ENCODE assay signal across 11 cellular contexts in the genomic region with DNA sequence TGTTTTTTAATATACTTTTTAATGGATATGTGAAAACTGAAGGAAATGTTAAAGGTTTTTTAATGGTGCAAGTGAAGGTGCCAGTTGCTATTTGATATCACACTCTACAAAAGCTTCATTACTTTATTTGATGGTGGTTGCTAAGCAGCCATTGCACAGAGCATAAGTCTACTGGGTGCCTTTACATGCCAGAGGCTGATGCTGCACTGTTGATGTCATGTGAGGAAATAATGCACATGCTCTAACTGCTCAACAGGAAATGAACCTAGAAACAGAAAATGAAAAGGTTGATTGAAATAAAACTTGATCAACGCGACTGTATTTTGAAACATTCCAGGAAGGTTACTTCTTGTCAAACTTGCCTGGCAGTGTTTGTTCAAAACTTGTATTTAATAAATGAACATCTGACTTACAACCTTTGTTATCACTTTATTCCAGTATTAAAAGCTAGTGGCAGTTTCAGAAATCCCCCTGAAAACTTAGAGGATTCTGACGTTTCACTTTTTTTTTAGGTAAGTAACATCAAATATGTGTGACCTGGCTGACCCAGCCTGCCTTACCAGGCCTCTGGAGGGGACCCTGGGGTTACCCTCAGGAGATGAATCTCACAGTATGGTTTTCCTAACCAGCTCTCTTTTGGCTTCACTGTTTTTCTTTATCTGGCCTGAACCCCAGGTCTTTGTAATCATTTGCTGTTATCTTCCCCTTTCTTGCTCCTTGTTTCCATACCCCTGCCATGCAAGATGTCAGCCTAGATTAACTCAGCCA. TPM values are rescaled to one million over a fixed set of nuclear protein-coding genes. Genes with fewer than 3 reads are reported as not detected.
DNase-seq lines count a peak whose midpoint lies in the region; ATAC-seq, FAIRE-seq and TF ChIP-seq lines count a peak whose summit lies in the region.
"Had no signal": no experiment of that assay in that cellular context is flagged by ENCODE, and none has a peak within 500 bp of the region (broad histone marks: within the 10 kb centered on the region; RNA-seq: fewer than 3 reads in every experiment).

No MANE protein-coding gene starts in this region.

- peak overlapping the region; percentile 61 to 97 (median 96) for H3K4me3 Mint-ChIP-seq in CD8-positive, alpha-beta memory T cell

- DNase-seq in CD8-positive, alpha-beta memory T cell = peak; percentile 35 to 85 (median 79)
- DNase-seq in activated T-cell treated with anti-CD3 and anti-CD28 coated beads, Interleukin-2, amount 50 U/mL, for 1 hour = peak; percentile 28
- DNase-seq in keratinocyte (ENCODE audit: low read depth, low spot score) (no peak), NCI-H1105 (lab: John Stamatoyannopoulos, UW) (no peak), dedifferentiated amniotic fluid mesenchymal stem cell (ENCODE audit: extremely low spot score) (no peak), uterus (no peak)

- H3K4me2 ChIP-seq in keratinocyte (ENCODE audit: control insufficient read depth, extremely low read depth, insufficient read depth, low read depth, low read length) = no peak overlapping the region

- peak overlapping the region; percentile 91 for H3K27ac ChIP-seq in CD8-positive, alpha-beta memory T cell (ENCODE audit: low read depth, low read length)
- peak overlapping the region; percentile 7 for H3K27ac ChIP-seq in keratinocyte (ENCODE audit: control insufficient read depth, insufficient read depth, low read length)
- no peak overlapping the region for H3K27ac ChIP-seq in uterus
- H3K27ac ChIP-seq: suprapubic skin had no signal

- no peaks in the 10 kb centered on the region for H4K20me1 ChIP-seq in keratinocyte (ENCODE audit: control insufficient read depth, extremely low read depth, insufficient read depth, low read length)

- intact Hi-C loops in uterus (cut with DNase I; ENCODE audit: low total_unique reads) = no loop called here

- no peak for TF ChIP-seq CTCF in keratinocyte (optimal IDR thresholded peaks at IDR 0.05 in 1 of 3, IDR thresholded peaks at IDR 0.05 in 1 of 3, conservative IDR thresholded peaks at IDR 0.05 in 1 of 3; ENCODE audit: extremely low read depth in 1 of 3, insufficient read depth in 2 of 3, low read length in 3 of 3)
- no peak for TF ChIP-seq CTCF in uterus (IDR thresholded peaks at IDR 0.05)

- H3K9me3 ChIP-seq in CD8-positive, alpha-beta memory T cell (ENCODE audit: low read length) = no peaks in the 10 kb centered on the region
- H3K9me3 ChIP-seq in keratinocyte (ENCODE audit: control insufficient read depth, low read depth, low read length) (no peaks in the 10 kb centered on the region), uterus (no peaks in the 10 kb centered on the region)
- H3K9me3 ChIP-seq: suprapubic skin had no signal

- no peaks in the 10 kb centered on the region for H3K9me1 ChIP-seq in keratinocyte (ENCODE audit: control insufficient read depth, extremely low read depth, insufficient read depth, low read length)

- POLR2A ChIA-PET in CD8-positive, alpha-beta memory T cell (lab: Charles Lee) = interaction anchor here (1.2 to 2.7 kb wide), 5 partner anchors 34 to 173 kb away, joined by 3 to 19 read pairs (median 5); partner anchors contain the start of genes ARCN1, KMT2A and UBE4A

- peaks cover 10% of the 10 kb centered on the region for H3K36me3 ChIP-seq in CD8-positive, alpha-beta memory T cell (ENCODE audit: insufficient read depth, low read length)
- peaks cover 8 to 13% of the 10 kb centered on the region in 2 experiments for H3K36me3 ChIP-seq in keratinocyte (ENCODE audit: control insufficient read depth in 2 of 2, extremely low read depth in 1 of 2, insufficient read depth in 2 of 2, low read length in 2 of 2)
- H3K36me3 ChIP-seq in uterus = no peaks in the 10 kb centered on the region

- CTCF ChIA-PET in CD8-positive, alpha-beta memory T cell (lab: Charles Lee) = interaction anchor here (1.3 to 2.1 kb wide), 3 partner anchors 37 to 201 kb away, joined by 5 to 13 read pairs (median 6); partner anchors contain the start of gene KMT2A

- FAIRE-seq in keratinocyte (lab: Jason Lieb, UNC) = no peak

- peaks cover 0 to 3% of the 10 kb centered on the region in 2 donors for H3K27me3 Mint-ChIP-seq in CD8-positive, alpha-beta memory T cell

- H3K9ac ChIP-seq in keratinocyte (ENCODE audit: control insufficient read depth, extremely low read depth, insufficient read depth, low read length) = no peak overlapping the region

- no peaks in the 10 kb centered on the region for H3K9me3 Mint-ChIP-seq in CD8-positive, alpha-beta memory T cell

- peaks cover 59 to 87% (median 79%) of the 10 kb centered on the region in 3 donors for H3K4me1 Mint-ChIP-seq in CD8-positive, alpha-beta memory T cell

- H3K79me2 ChIP-seq in keratinocyte (ENCODE audit: control insufficient read depth, insufficient read depth, low read length) = peaks cover 26% of the 10 kb centered on the region

- peaks cover 61% of the 10 kb centered on the region for H3K4me1 ChIP-seq in CD8-positive, alpha-beta memory T cell (ENCODE audit: insufficient read depth, low read length)
- H3K4me1 ChIP-seq in keratinocyte (ENCODE audit: control insufficient read depth, extremely low read depth, insufficient read depth, low read length) (peaks cover 8% of the 10 kb centered on the region), uterus (peaks cover 3 to 15% of the 10 kb centered on the region in 2 donors)

- peak overlapping the region; percentile 97 to 100 (median 100) for H3K27ac Mint-ChIP-seq in CD8-positive, alpha-beta memory T cell

- H3K27me3 ChIP-seq in CD8-positive, alpha-beta memory T cell (ENCODE audit: insufficient read depth, low read length, poor library complexity, severe bottlenecking) = no peaks in the 10 kb centered on the region
- H3K27me3 ChIP-seq in keratinocyte (ENCODE audit: control insufficient read depth, extremely low read depth, insufficient read depth, low read length) (no peaks in the 10 kb centered on the region), uterus (no peaks in the 10 kb centered on the region)
- H3K27me3 ChIP-seq: suprapubic skin had no signal

- dilution Hi-C loops in keratinocyte (cut with MboI; ENCODE audit: extremely low pct_ligation_motif_present, low sequenced_read_pairs) = no loop called here

- H2AFZ ChIP-seq in keratinocyte (ENCODE audit: control insufficient read depth, low read length) = no peak overlapping the region

- peaks cover 3 to 50% (median 5%) of the 10 kb centered on the region in 3 donors for H3K36me3 Mint-ChIP-seq in CD8-positive, alpha-beta memory T cell

- peak overlapping the region; percentile 11 for H3K4me3 ChIP-seq in CD8-positive, alpha-beta memory T cell (ENCODE audit: low read length)
- no peak overlapping the region for H3K4me3 ChIP-seq in keratinocyte (ENCODE audit: control insufficient read depth in 2 of 3, extremely low read depth in 1 of 3, insufficient read depth in 2 of 3, low read depth in 1 of 3, low read length in 3 of 3)
- no peak overlapping the region for H3K4me3 ChIP-seq in uterus
- H3K4me3 ChIP-seq: lung, suprapubic skin had no signal

- TF ChIP-seq POLR2A in uterus (IDR thresholded peaks at IDR 0.05) = no peak

- ATAC-seq in HG03280 (IDR thresholded peaks at IDR 0.05; ENCODE audit: unreplicated experiment) (peak; percentile 57), HG02885 (IDR thresholded peaks at IDR 0.05; ENCODE audit: poor library complexity, unreplicated experiment) (no peak)

RNA-seq across cellular contexts. Expression of gene ATP5MG, which starts 2.4 kb away (rescaled TPM):
- 100 to 1,000 TPM; 277 to 280 TPM for total RNA-seq in CD8-positive, alpha-beta memory T cell
- polyA plus RNA-seq in CD8-positive, alpha-beta memory T cell = 632 TPM
- polyA plus RNA-seq in keratinocyte = 259 to 463 TPM (median 338 TPM) in 3 replicates
- 546 TPM for polyA plus RNA-seq in keratinocyte (2011; ENCODE audit: low read depth)
- polyA plus RNA-seq in keratinocyte (2011; cell fraction: cytosol; rRNA removed) = 301 and 380 TPM in 2 replicates
- 90.3 and 111 TPM in 2 replicates for polyA plus RNA-seq in keratinocyte (2011; cell fraction: nucleus; rRNA removed)
- 257 and 363 TPM in 2 replicates for polyA plus RNA-seq in keratinocyte (2012; ENCODE audit: low replicate concordance)
- polyA minus RNA-seq in keratinocyte = 63.0 to 71.2 TPM (median 67.8 TPM) in 3 replicates
- polyA minus RNA-seq in keratinocyte (2011; cell fraction: cytosol; rRNA and poly(A)+ RNA removed) = 76.2 TPM
- polyA minus RNA-seq in keratinocyte (2011; cell fraction: nucleus; rRNA and poly(A)+ RNA removed) = 6.5 and 11.6 TPM in 2 replicates
- total RNA-seq in uterus = 100 to 1,000 TPM in 3 of 4 donors, 10 to 100 TPM in 1; 36.4 to 274 (median 152) TPM

RNA-seq across cellular contexts. Expression of gene KMT2A, which starts 37.3 kb away (rescaled TPM):
- total RNA-seq in CD8-positive, alpha-beta memory T cell = 10 to 100 TPM; 80.0 to 80.6 TPM
- polyA plus RNA-seq in CD8-positive, alpha-beta memory T cell = 40.5 TPM
- polyA plus RNA-seq in keratinocyte = 7.6 to 14.5 TPM (median 11.7 TPM) in 3 replicates
- polyA plus RNA-seq in keratinocyte (2011; ENCODE audit: low read depth) = 11.5 TPM
- polyA plus RNA-seq in keratinocyte (2011; cell fraction: cytosol; rRNA removed) = 7.6 and 9.6 TPM in 2 replicates
- polyA plus RNA-seq in keratinocyte (2011; cell fraction: nucleus; rRNA removed) = 48.5 and 50.1 TPM in 2 replicates
- polyA plus RNA-seq in keratinocyte (2012; ENCODE audit: low replicate concordance) = 10.6 and 13.2 TPM in 2 replicates
- 30.1 to 66.2 TPM (median 64.3 TPM) in 3 replicates for polyA minus RNA-seq in keratinocyte
- polyA minus RNA-seq in keratinocyte (2011; cell fraction: cytosol; rRNA and poly(A)+ RNA removed) = 17.8 TPM
- 60.8 and 105 TPM in 2 replicates for polyA minus RNA-seq in keratinocyte (2011; cell fraction: nucleus; rRNA and poly(A)+ RNA removed)
- 100 to 1,000 TPM in 1 of 4 donors, 10 to 100 TPM in 3; 41.0 to 142 (median 73.9) TPM for total RNA-seq in uterus

RNA-seq across cellular contexts. Expression of gene UBE4A, which starts 39.6 kb away (rescaled TPM):
- total RNA-seq in CD8-positive, alpha-beta memory T cell = 10 to 100 TPM; 55.9 to 56.8 TPM
- polyA plus RNA-seq in CD8-positive, alpha-beta memory T cell = 27.8 TPM
- polyA plus RNA-seq in keratinocyte = 11.9 to 19.5 TPM (median 14.8 TPM) in 3 replicates
- polyA plus RNA-seq in keratinocyte (2011; ENCODE audit: low read depth) = 7.9 TPM
- 5.7 and 11.4 TPM in 2 replicates for polyA plus RNA-seq in keratinocyte (2011; cell fraction: cytosol; rRNA removed)
- polyA plus RNA-seq in keratinocyte (2011; cell fraction: nucleus; rRNA removed) = 35.1 and 41.5 TPM in 2 replicates
- 10.3 and 14.8 TPM in 2 replicates for polyA plus RNA-seq in keratinocyte (2012; ENCODE audit: low replicate concordance)
- polyA minus RNA-seq in keratinocyte = 23.3 to 33.3 TPM (median 29.3 TPM) in 3 replicates
- 15.0 TPM for polyA minus RNA-seq in keratinocyte (2011; cell fraction: cytosol; rRNA and poly(A)+ RNA removed)
- 36.3 and 59.3 TPM in 2 replicates for polyA minus RNA-seq in keratinocyte (2011; cell fraction: nucleus; rRNA and poly(A)+ RNA removed)
- 10 to 100 TPM; 31.0 to 41.2 (median 33.3) TPM for total RNA-seq in uterus

RNA-seq across cellular contexts. Expression of gene CD3G, which starts 54.8 kb away (rescaled TPM):
- total RNA-seq in CD8-positive, alpha-beta memory T cell = 100 to 1,000 TPM; 167 to 170 TPM
- 414 TPM for polyA plus RNA-seq in CD8-positive, alpha-beta memory T cell
- polyA plus RNA-seq in keratinocyte = not detected in 3 replicates
- polyA plus RNA-seq in keratinocyte (2011; ENCODE audit: low read depth) = not detected
- not detected in 2 replicates for polyA plus RNA-seq in keratinocyte (2011; cell fraction: cytosol; rRNA removed)
- polyA plus RNA-seq in keratinocyte (2011; cell fraction: nucleus; rRNA removed) = not detected in 2 replicates
- polyA plus RNA-seq in keratinocyte (2012; ENCODE audit: low replicate concordance) = not detected in 2 replicates
- not detected in 3 replicates for polyA minus RNA-seq in keratinocyte
- polyA minus RNA-seq in keratinocyte (2011; cell fraction: cytosol; rRNA and poly(A)+ RNA removed) = not detected
- not detected in 2 replicates for polyA minus RNA-seq in keratinocyte (2011; cell fraction: nucleus; rRNA and poly(A)+ RNA removed)
- 1 to 10 TPM in 1 of 4 donors, under 1 TPM in 1, not detected in 2; 0.34 to 6.2 TPM for total RNA-seq in uterus
- total RNA-seq: HT1080 had no signal

RNA-seq across cellular contexts. Expression of gene CD3D, which starts 56.5 kb away (rescaled TPM):
- 100 to 1,000 TPM; 426 to 438 TPM for total RNA-seq in CD8-positive, alpha-beta memory T cell
- 1,253 TPM for polyA plus RNA-seq in CD8-positive, alpha-beta memory T cell
- not detected in 3 replicates for polyA plus RNA-seq in keratinocyte
- polyA plus RNA-seq in keratinocyte (2011; ENCODE audit: low read depth) = not detected
- not detected in 2 replicates for polyA plus RNA-seq in keratinocyte (2011; cell fraction: cytosol; rRNA removed)
- not detected in 2 replicates for polyA plus RNA-seq in keratinocyte (2011; cell fraction: nucleus; rRNA removed)
- not detected in 2 replicates for polyA plus RNA-seq in keratinocyte (2012; ENCODE audit: low replicate concordance)
- not detected in 3 replicates for polyA minus RNA-seq in keratinocyte
- not detected for polyA minus RNA-seq in keratinocyte (2011; cell fraction: cytosol; rRNA and poly(A)+ RNA removed)
- polyA minus RNA-seq in keratinocyte (2011; cell fraction: nucleus; rRNA and poly(A)+ RNA removed) = not detected in 2 replicates
- 1 to 10 TPM in 1 of 4 donors, not detected in 3; 1.7 TPM for total RNA-seq in uterus

Comparison
In these comparisons a context has a peak if more than half of its experiments do, and no peak if none do; other contexts are left out.
1. DNase-seq: peak in CD8-positive, alpha-beta memory T cell (5 of 5) and activated T-cell treated with anti-CD3 and anti-CD28 coated beads, Interleukin-2, amount 50 U/mL, for 1 hour (single experiment); none in keratinocyte (single experiment), NCI-H1105 (single experiment), dedifferentiated amniotic fluid mesenchymal stem cell (single experiment) and uterus (0 of 2).
2. H3K27ac ChIP-seq: peak in CD8-positive, alpha-beta memory T cell (single experiment) and keratinocyte (single experiment); none in uterus (0 of 2).